ENCODE assay signal across 1 cellular context in the genomic region with DNA sequence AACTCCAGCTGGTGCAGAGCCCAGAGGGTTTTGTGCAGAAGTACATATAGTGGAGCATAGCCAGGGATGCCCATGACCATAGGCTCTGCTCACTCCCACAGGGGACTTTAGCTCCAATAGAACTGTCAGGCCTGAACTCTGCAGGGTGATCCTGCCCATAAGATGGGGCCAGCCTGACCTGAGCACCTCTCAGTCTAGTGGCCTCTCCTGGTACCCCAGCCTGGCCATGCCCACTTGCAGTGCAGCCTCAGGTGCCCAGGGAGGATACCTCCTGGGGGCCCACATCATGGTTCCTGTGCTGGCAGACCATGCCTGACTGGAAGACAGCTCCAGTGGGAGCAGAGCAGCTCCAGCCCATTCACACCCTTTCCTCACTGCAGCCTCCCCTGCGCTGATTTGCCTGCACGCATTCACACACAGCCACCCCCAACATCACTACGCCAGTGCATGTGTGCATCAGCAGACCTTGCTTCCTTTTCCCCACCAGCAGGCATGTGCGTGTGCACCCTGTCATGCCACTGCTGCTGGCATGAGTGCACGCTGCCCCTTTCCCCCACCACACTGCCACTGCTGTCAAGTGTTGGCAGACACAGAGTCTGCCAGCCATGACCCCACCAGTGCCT.
TF ChIP-seq lines count a peak whose summit lies in the region.

No MANE protein-coding gene starts in this region.

TF ChIP-seq in HepG2, 621 proteins besides CTCF, POLR2A, EP300 and RAD21 (continued from another document):
- TF ChIP-seq ZNF781 (CRISPR knock-in tag; IDR thresholded peaks at IDR 0.05; ENCODE audit: borderline replicate concordance, not compliant biosample characterization) (no peak), ATF7 (IDR thresholded peaks at IDR 0.05) (no peak), ATF7 (CRISPR knock-in tag; IDR thresholded peaks at IDR 0.05) (no peak), ZNF230 (CRISPR knock-in tag; IDR thresholded peaks at IDR 0.05) (no peak), ZC3H13 (CRISPR knock-in tag; IDR thresholded peaks at IDR 0.05) (no peak), MEF2D (CRISPR knock-in tag; IDR thresholded peaks at IDR 0.05) (no peak), PCBP1 (IDR thresholded peaks at IDR 0.05; ENCODE audit: borderline replicate concordance, low read depth, low read length) (no peak), SOX5 (CRISPR knock-in tag; IDR thresholded peaks at IDR 0.05; ENCODE audit: borderline replicate concordance) (no peak), GLI4 (CRISPR knock-in tag; IDR thresholded peaks at IDR 0.05; ENCODE audit: borderline replicate concordance) (no peak)
- TF ChIP-seq, protein P1, sequence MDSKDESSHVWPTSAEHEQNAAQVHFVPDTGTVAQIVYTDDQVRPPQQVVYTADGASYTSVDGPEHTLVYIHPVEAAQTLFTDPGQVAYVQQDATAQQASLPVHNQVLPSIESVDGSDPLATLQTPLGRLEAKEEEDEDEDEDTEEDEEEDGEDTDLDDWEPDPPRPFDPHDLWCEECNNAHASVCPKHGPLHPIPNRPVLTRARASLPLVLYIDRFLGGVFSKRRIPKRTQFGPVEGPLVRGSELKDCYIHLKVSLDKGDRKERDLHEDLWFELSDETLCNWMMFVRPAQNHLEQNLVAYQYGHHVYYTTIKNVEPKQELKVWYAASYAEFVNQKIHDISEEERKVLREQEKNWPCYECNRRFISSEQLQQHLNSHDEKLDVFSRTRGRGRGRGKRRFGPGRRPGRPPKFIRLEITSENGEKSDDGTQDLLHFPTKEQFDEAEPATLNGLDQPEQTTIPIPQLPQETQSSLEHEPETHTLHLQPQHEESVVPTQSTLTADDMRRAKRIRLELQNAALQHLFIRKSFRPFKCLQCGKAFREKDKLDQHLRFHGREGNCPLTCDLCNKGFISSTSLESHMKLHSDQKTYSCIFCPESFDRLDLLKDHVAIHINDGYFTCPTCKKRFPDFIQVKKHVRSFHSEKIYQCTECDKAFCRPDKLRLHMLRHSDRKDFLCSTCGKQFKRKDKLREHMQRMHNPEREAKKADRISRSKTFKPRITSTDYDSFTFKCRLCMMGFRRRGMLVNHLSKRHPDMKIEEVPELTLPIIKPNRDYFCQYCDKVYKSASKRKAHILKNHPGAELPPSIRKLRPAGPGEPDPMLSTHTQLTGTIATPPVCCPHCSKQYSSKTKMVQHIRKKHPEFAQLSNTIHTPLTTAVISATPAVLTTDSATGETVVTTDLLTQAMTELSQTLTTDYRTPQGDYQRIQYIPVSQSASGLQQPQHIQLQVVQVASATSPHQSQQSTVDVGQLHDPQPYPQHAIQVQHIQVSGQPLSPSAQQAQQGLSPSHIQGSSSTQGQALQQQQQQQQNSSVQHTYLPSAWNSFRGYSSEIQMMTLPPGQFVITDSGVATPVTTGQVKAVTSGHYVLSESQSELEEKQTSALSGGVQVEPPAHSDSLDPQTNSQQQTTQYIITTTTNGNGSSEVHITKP (CRISPR knock-in tag; IDR thresholded peaks at IDR 0.05; ENCODE audit: low read depth): no peak
- TF ChIP-seq, protein P2, sequence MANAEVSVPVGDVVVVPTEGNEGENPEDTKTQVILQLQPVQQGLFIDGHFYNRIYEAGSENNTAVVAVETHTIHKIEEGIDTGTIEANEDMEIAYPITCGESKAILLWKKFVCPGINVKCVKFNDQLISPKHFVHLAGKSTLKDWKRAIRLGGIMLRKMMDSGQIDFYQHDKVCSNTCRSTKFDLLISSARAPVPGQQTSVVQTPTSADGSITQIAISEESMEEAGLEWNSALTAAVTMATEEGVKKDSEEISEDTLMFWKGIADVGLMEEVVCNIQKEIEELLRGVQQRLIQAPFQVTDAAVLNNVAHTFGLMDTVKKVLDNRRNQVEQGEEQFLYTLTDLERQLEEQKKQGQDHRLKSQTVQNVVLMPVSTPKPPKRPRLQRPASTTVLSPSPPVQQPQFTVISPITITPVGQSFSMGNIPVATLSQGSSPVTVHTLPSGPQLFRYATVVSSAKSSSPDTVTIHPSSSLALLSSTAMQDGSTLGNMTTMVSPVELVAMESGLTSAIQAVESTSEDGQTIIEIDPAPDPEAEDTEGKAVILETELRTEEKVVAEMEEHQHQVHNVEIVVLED (CRISPR knock-in tag; IDR thresholded peaks at IDR 0.05; ENCODE audit: borderline replicate concordance): no peak
